Comparison of ENCODE assay signal across 8 cellular contexts in the genomic region with DNA sequence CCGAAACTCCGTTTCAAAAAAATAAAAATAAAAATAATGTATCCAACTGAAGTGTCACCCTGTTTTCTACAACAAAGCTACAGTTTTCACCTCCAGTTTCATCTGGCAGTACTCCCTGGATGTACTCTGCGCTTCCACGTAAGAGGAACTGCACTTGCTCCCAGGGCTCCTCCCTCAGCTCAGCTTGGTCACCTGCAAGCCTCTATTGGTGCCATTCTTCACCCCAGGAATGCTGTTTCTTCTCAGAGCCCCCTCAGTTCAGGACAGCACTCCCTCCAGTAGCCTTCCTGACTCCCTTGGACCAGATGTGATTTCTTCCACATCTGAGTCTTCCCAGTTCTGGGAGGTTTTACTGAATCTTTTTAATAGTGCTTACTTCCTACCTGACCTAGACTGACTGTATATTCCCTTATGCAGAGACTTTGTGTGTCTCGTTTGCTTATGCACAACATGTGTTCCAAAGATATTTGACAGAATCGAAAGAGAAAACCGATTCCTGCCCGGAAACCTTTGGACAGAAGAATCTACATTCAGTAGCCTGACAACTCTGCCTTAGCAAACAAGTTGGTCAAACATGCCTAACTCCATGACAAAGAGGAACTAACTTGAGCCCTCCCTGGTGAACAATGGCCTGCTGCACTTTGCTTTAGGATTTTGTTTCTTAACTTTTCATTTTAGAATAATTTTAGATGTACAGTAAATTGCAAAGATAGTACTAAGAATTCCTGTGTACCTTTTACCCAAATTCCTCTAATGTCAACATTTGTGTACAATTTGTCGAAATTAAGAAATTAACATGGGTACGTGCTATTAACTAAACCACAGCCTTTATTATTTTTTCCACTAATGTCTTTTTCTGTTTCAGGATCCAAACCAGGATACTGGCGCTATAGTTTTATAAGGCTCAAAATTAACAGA. TPM values are rescaled to one million over a fixed set of nuclear protein-coding genes. Genes with fewer than 3 reads are reported as not detected.
A peak's percentile ranks its signal among the peaks of the same experiment; 100 is the strongest.
DNase-seq lines count a peak whose midpoint lies in the region; ATAC-seq and TF ChIP-seq lines count a peak whose summit lies in the region.

No MANE protein-coding gene starts in this region.

- peaks cover 29% of the 10 kb centered on the region for H3K4me1 Mint-ChIP-seq in activated T-cell treated with anti-CD3 and anti-CD28 coated beads, Interleukin-2, amount 50 U/mL, for 72 hours (ENCODE audit: low read depth)
- H3K4me1 Mint-ChIP-seq in T-cell = peaks cover 16 to 21% (median 19%) of the 10 kb centered on the region in 3 donors

- intact Hi-C loops in sigmoid colon (cut with DNase I) = loop anchor here (5.0 to 10.0 kb wide), 2 partner anchors 36 to 147 kb away; partner anchors contain the start of genes AK6, CENPH, RAD17 and TAF9

- peaks cover 0 to 23% (median 10%) of the 10 kb centered on the region in 4 donors for H3K4me1 ChIP-seq in sigmoid colon

- no peaks in the 10 kb centered on the region for H3K9me3 ChIP-seq in sigmoid colon

- H3K27me3 Mint-ChIP-seq in activated T-cell treated with anti-CD3 and anti-CD28 coated beads, Interleukin-2, amount 50 U/mL, for 72 hours (ENCODE audit: low read depth) = no peaks in the 10 kb centered on the region
- H3K27me3 Mint-ChIP-seq in T-cell = no peaks in the 10 kb centered on the region

- H3K27me3 ChIP-seq in sigmoid colon = no peaks in the 10 kb centered on the region

- POLR2A ChIA-PET in T-cell (lab: Charles Lee) = interaction anchor here (0.6 to 1.1 kb wide), 3 partner anchors 96 to 114 kb away, joined by 3 to 5 read pairs (median 3); partner anchors contain the start of gene CDK7 (in 1 of the 2)

- no peak for TF ChIP-seq EP300 in sigmoid colon (IDR thresholded peaks at IDR 0.05)

- peaks cover 0 to 1% of the 10 kb centered on the region in 2 donors for H3K9me3 Mint-ChIP-seq in activated T-cell treated with anti-CD3 and anti-CD28 coated beads, Interleukin-2, amount 50 U/mL, for 72 hours
- H3K9me3 Mint-ChIP-seq in T-cell = no peaks in the 10 kb centered on the region

- TF ChIP-seq CTCF in foreskin fibroblast (IDR thresholded peaks at IDR 0.05; ENCODE audit: low read depth, low read length) (no peak), sigmoid colon (IDR thresholded peaks at IDR 0.05) (no peak)

- no peak for ATAC-seq in activated T-cell treated with anti-CD3 and anti-CD28 coated beads, Interleukin-2, amount 50 U/mL, for 72 hours (replicated peaks in 1 of 2)
- ATAC-seq in T-cell (replicated peaks in 1 of 4) (no peak), GM18867 (IDR thresholded peaks at IDR 0.05; ENCODE audit: unreplicated experiment) (no peak)

- H3K4me3 Mint-ChIP-seq in activated T-cell treated with anti-CD3 and anti-CD28 coated beads, Interleukin-2, amount 50 U/mL, for 72 hours = peak overlapping the region; percentile 86 to 92
- peak overlapping the region; percentile 80 to 95 (median 93) for H3K4me3 Mint-ChIP-seq in T-cell

- CTCF ChIA-PET in T-cell (lab: Charles Lee) = interaction anchor here (0.6 to 1.4 kb wide), 5 partner anchors 14 to 288 kb away, joined by 3 to 17 read pairs (median 4); partner anchors contain the start of genes CDK7 (in 1 of the 2) and SLC30A5 (in 1 of the 2)

- TF ChIP-seq POLR2A in sigmoid colon (IDR thresholded peaks at IDR 0.05) = no peak

- WGBS in sigmoid colon, 2 donors = 19 to 47% methylated on average over 11 of the region's 11 CpGs

- peak overlapping the region; percentile 50 to 80 for H3K4me3 ChIP-seq in foreskin fibroblast (ENCODE audit: low read depth in 1 of 2, low read length in 2 of 2)
- H3K4me3 ChIP-seq in sigmoid colon = peak overlapping the region; percentile 57 to 73 (median 70)

- DNase-seq in activated T-cell treated with anti-CD3 and anti-CD28 coated beads, Interleukin-2, amount 50 U/mL, for 72 hours = no peak
- DNase-seq in activated T-cell treated with anti-CD3 and anti-CD28 coated beads for 4 hours = no peak
- DNase-seq in T-cell = no peak
- DNase-seq in foreskin fibroblast = no peak
- DNase-seq in sigmoid colon = no peak
- no peak for DNase-seq in OCI-M2 (lab: John Stamatoyannopoulos, UW; ENCODE audit: unreplicated experiment)
- no peak for DNase-seq in activated effector memory CD4-positive, alpha-beta T cell treated with Interleukin-2 at 50 U/mL for 16 hours

- H3K36me3 Mint-ChIP-seq in activated T-cell treated with anti-CD3 and anti-CD28 coated beads, Interleukin-2, amount 50 U/mL, for 72 hours (ENCODE audit: insufficient read depth in 2 of 2) = peaks cover 0 to 2% of the 10 kb centered on the region in 2 donors
- no peaks in the 10 kb centered on the region for H3K36me3 Mint-ChIP-seq in T-cell

- peak overlapping the region; percentile 83 for H3K27ac Mint-ChIP-seq in activated T-cell treated with anti-CD3 and anti-CD28 coated beads, Interleukin-2, amount 50 U/mL, for 72 hours
- H3K27ac Mint-ChIP-seq in T-cell = peak overlapping the region; percentile 96 to 99

- no peaks in the 10 kb centered on the region for H3K36me3 ChIP-seq in sigmoid colon

- peak overlapping the region; percentile 67 to 79 (median 75) for H3K27ac ChIP-seq in sigmoid colon

RNA-seq across cellular contexts. Expression of gene CCDC125, which starts 0.8 kb away (rescaled TPM):
- 10 to 100 TPM; 10.6 to 12.6 TPM for total RNA-seq in activated T-cell treated with anti-CD3 and anti-CD28 coated beads, Interleukin-2, amount 50 U/mL, for 72 hours
- total RNA-seq in T-cell = 1 to 10 TPM; 6.6 to 8.1 (median 7.1) TPM
- 1 to 10 TPM; 2.9 to 4.7 (median 3.4) TPM for total RNA-seq in sigmoid colon
- 10 to 100 TPM in 1 of 3 donors, 1 to 10 TPM in 2; 7.7 to 11.6 (median 7.8) TPM for polyA plus RNA-seq in sigmoid colon

RNA-seq across cellular contexts. Expression of gene AK6, which starts 37.5 kb away (rescaled TPM):
- total RNA-seq in activated T-cell treated with anti-CD3 and anti-CD28 coated beads, Interleukin-2, amount 50 U/mL, for 72 hours = 10 to 100 TPM; 56.9 to 64.4 TPM
- total RNA-seq in T-cell (10 to 100 TPM in 4 of 5 donors, 1 to 10 TPM in 1; 9.5 to 23.8 (median 19.1) TPM), sigmoid colon (10 to 100 TPM; 20.7 to 34.1 (median 28.5) TPM)
- polyA plus RNA-seq in sigmoid colon = 10 to 100 TPM; 36.5 to 51.8 (median 40.2) TPM

RNA-seq across cellular contexts. Expression of gene TAF9, which starts 37.5 kb away (rescaled TPM):
- 10 to 100 TPM; 78.4 to 85.1 TPM for total RNA-seq in activated T-cell treated with anti-CD3 and anti-CD28 coated beads, Interleukin-2, amount 50 U/mL, for 72 hours
- total RNA-seq in T-cell (10 to 100 TPM; 42.5 to 54.3 (median 50.0) TPM), sigmoid colon (10 to 100 TPM; 33.2 to 52.8 (median 38.6) TPM)
- 10 to 100 TPM; 57.4 to 77.9 (median 60.1) TPM for polyA plus RNA-seq in sigmoid colon

RNA-seq across cellular contexts. Expression of gene RAD17, which starts 37.8 kb away (rescaled TPM):
- total RNA-seq in activated T-cell treated with anti-CD3 and anti-CD28 coated beads, Interleukin-2, amount 50 U/mL, for 72 hours = 10 to 100 TPM; 33.2 to 37.4 TPM
- total RNA-seq in T-cell = 10 to 100 TPM; 23.1 to 30.7 (median 29.7) TPM
- total RNA-seq in sigmoid colon = 10 to 100 TPM; 18.3 to 25.3 (median 19.5) TPM
- polyA plus RNA-seq in sigmoid colon = 10 to 100 TPM; 13.1 to 16.9 (median 13.2) TPM
